ENCODE assay signal across 8 cellular contexts in the genomic region with DNA sequence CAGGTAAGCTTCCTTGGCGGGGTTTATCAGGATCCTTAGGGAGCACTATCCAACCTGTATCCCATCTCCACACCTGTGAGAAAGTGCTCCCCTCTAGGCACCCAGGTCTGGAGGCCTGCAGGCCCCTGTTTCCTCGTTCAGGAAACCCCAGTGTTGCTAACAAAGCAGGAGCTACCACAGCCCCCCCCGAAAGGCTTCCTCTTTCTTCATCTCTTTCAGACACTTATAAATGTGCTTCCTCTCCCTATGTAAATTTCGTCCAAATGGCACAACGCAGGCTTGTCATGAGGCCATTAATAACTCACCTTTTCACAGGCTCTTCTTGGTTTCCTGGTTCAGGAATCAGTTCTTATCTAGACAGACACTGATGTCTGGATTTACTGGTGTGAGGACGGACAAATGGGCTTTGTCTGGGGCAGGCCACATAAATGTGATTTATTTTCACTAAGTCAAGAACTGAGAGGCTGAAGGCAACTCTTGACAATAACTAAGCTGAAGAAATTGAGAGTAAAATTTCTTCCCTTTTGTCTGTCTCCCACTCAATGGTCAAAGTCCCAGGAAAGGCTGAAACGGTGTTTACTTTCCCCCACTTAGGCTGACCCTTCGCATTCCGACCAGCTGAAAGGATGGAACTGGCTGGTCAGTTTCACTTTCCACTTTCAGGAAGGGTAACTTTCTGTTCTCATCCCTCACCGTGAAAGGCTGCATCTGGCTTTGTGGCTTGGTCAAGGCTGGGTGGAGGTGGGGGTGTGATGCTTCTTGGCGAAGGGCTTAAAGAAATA. TPM values are rescaled to one million over a fixed set of nuclear protein-coding genes. Genes with fewer than 3 reads are reported as not detected.
DNase-seq lines count a peak whose midpoint lies in the region; ATAC-seq and TF ChIP-seq lines count a peak whose summit lies in the region.

No MANE protein-coding gene starts in this region.

- no peaks in the 10 kb centered on the region for H4K20me1 ChIP-seq in PC-9 (ENCODE audit: insufficient read depth)

- H3K9me3 ChIP-seq in PC-9 (ENCODE audit: insufficient read depth, low read depth) (no peaks in the 10 kb centered on the region), A673 (ENCODE audit: low read depth, low read length, poor library complexity, severe bottlenecking) (no peaks in the 10 kb centered on the region)

- no peaks in the 10 kb centered on the region for H3K79me2 ChIP-seq in PC-9 (ENCODE audit: low read depth)

- H3K4me3 ChIP-seq in PC-9: peak overlapping the region; percentile 7; the same call in 1 of the 2 replicates
- H3K4me3 ChIP-seq in A673 (ENCODE audit: low read depth, low read length, poor library complexity, severe bottlenecking): no peak overlapping the region

- DNase-seq in GF-D8 (lab: John Stamatoyannopoulos, UW): peak; percentile 85
- DNase-seq in PC-9: peak; percentile 1 to 62
- DNase-seq in glomerular visceral epithelial cell (ENCODE audit: extremely low spot score): peak; percentile 86
- peak; percentile 13 for DNase-seq in putamen (ENCODE audit: low spot score)
- no peak for DNase-seq in NCI-H2029 treated with DMSO at 0.1 percent for 48 hours (lab: John Stamatoyannopoulos, UW)
- DNase-seq in stimulated activated naive CD4-positive, alpha-beta T cell treated with Interleukin-2 at 50 U/mL for 16 hours (lab: John Stamatoyannopoulos, UW): no peak
- DNase-seq in A673 (ENCODE audit: low spot score): no peak

- CTCF ChIA-PET in PC-9 (lab: Charles Lee): no interaction called here
- CTCF ChIA-PET in A673 (lab: Charles Lee): no interaction called here

- ATAC-seq in HG02678 (IDR thresholded peaks at IDR 0.05; ENCODE audit: unreplicated experiment): peak; percentile 68

- no TSS peak for BruUV-seq in PC-9 (replicated peaks; lab: Mats Ljungman, UMichigan)
- BruUV-seq in A673 (replicated peaks; lab: Mats Ljungman, UMichigan): no TSS peak

- peaks cover 18% of the 10 kb centered on the region; the same call in 1 of the 2 replicates for H3F3A ChIP-seq in PC-9 (ENCODE audit: insufficient read depth, low read depth)

- POLR2A ChIA-PET in PC-9 (lab: Charles Lee; ENCODE audit: unreplicated experiment): no interaction called here
- POLR2A ChIA-PET in A673 (lab: Charles Lee; ENCODE audit: low non-redundant PET): no interaction called here

- peak overlapping the region; percentile 59 for H3K4me2 ChIP-seq in PC-9

- H3K27me3 ChIP-seq in PC-9 (ENCODE audit: insufficient read depth, low read depth) (no peaks in the 10 kb centered on the region), A673 (replicated peaks; ENCODE audit: insufficient read depth, low read depth, low read length, poor library complexity) (no peaks in the 10 kb centered on the region)

- H3K27ac ChIP-seq in PC-9 (peak overlapping the region; percentile 71), A673 (ENCODE audit: low read depth, low read length, poor library complexity, severe bottlenecking) (no peak overlapping the region)

- no peak for TF ChIP-seq CTCF in PC-9 (conservative IDR thresholded peaks at IDR 0.05)
- no peak for TF ChIP-seq CTCF in A673 (conservative IDR thresholded peaks at IDR 0.05; ENCODE audit: low read depth, low read length)

- peaks cover 28% of the 10 kb centered on the region for H3K4me1 ChIP-seq in PC-9 (replicated peaks; ENCODE audit: insufficient read depth)
- no peaks in the 10 kb centered on the region for H3K4me1 ChIP-seq in A673 (ENCODE audit: insufficient read depth, low read length, poor library complexity, severe bottlenecking)

- intact Hi-C loops in PC-9 (cut with micrococcal nuclease; ENCODE audit: unreplicated experiment): no loop called here
- intact Hi-C loops in A673 (cut with micrococcal nuclease; ENCODE audit: unreplicated experiment): no loop called here

- H2AFZ ChIP-seq in PC-9: no peak overlapping the region

- H3K9me2 ChIP-seq in PC-9 (ENCODE audit: insufficient read depth): no peaks in the 10 kb centered on the region

- H3K36me3 ChIP-seq in PC-9 (ENCODE audit: low read depth) (no peaks in the 10 kb centered on the region), A673 (ENCODE audit: insufficient read depth, low read length, poor library complexity, severe bottlenecking) (no peaks in the 10 kb centered on the region)

RNA-seq across cellular contexts. Expression of a gene that starts 46.8 kb away (rescaled TPM):
- total RNA-seq in PC-9 (2021): 1.1 and 1.7 TPM in 2 replicates
- 0.24 and 0.37 TPM in 2 replicates for total RNA-seq in A673 (2021)

Comparison
In these comparisons a context has a peak if more than half of its experiments do, and no peak if none do; other contexts are left out.
1. DNase-seq: peak in GF-D8 (single experiment), PC-9 (2 of 2), glomerular visceral epithelial cell (single experiment) and putamen (single experiment); none in NCI-H2029 treated with DMSO at 0.1 percent for 48 hours (single experiment), stimulated activated naive CD4-positive, alpha-beta T cell treated with Interleukin-2 at 50 U/mL for 16 hours (single experiment) and A673 (single experiment).